8 cellular contexts compared by ENCODE assay signal in the genomic region with DNA sequence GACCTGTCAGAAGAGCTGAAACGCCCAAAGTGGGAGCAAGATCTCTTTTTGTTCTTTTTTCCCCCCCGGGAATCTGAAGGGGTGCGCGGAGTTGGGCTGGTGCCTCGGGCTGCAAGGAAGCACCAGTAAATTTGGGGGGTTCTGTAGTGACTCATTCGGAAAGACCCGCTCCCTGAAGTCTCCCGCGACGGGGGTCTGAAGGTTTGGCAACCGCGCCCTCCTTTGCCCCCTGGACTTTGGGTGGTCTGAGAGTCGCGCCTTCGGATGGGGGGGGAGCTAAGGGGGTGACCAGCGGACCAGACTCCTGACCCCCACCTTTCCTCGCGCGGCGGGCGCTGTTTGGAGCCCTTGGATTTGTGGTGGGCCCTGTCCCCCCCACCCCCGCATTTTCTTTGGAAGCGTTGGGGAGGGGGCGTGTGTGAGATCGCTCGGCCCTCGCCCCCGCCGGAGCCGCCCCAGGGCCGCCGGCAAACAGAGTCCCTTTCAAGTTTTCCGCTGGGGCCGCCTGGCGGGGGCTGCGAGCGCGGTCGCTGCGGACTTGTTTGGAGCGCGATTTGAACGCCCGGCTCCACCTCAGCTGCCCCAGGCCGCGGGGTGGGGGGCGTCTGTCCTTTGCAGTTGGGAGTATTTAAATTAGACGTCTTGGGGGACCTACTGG. TPM values are rescaled to one million over a fixed set of nuclear protein-coding genes. Genes with fewer than 3 reads are reported as not detected.
DNase-seq lines count a peak whose midpoint lies in the region; ATAC-seq and TF ChIP-seq lines count a peak whose summit lies in the region.

No MANE protein-coding gene starts in this region.

- TF ChIP-seq CTCF in GM12872 (IDR thresholded peaks at IDR 0.05; ENCODE audit: insufficient read depth, low read depth, low read length) (peak; percentile 48; the same call in 2 of the 3 replicates), Panc1 (IDR thresholded peaks at IDR 0.05) (no peak; the same call in 1 of the 2 replicates), vagina (IDR thresholded peaks at IDR 0.05) (no peak)

- H3K9me3 ChIP-seq in Panc1 (ENCODE audit: control insufficient read depth, insufficient read depth, low read depth, low read length) (no peaks in the 10 kb centered on the region), muscle layer of colon (ENCODE audit: low read length) (no peaks in the 10 kb centered on the region), vagina (no peaks in the 10 kb centered on the region)
- H3K9me3 ChIP-seq in effector memory CD4-positive, alpha-beta T cell (ENCODE audit: control insufficient read depth, low read length), result no peaks in the 10 kb centered on the region

- intact Hi-C loops in Panc1 (cut with micrococcal nuclease; ENCODE audit: unreplicated experiment), result loop anchor here (5.0 kb wide), 1 partner anchor 42 kb away; no protein-coding TSS in a partner anchor
- intact Hi-C loops in vagina (cut with DNase I), result loop anchor here (5.0 kb wide), 1 partner anchor 47 kb away; no protein-coding TSS in a partner anchor

- CTCF ChIA-PET in Panc1 (lab: Charles Lee), result interaction anchor here (0.5 kb wide), 1 partner anchor 39 kb away, joined by 4 read pairs; no protein-coding TSS in a partner anchor

- DNase-seq in Panc1 (ENCODE audit: low read depth, low spot score), result no peak
- no peak for DNase-seq in effector memory CD4-positive, alpha-beta T cell
- no peak for DNase-seq in vagina (ENCODE audit: extremely low spot score in 2 of 2)
- DNase-seq in T-helper 9 cell, result no peak
- no peak for DNase-seq in NCI-H1417 treated with DMSO at 0.1 percent for 48 hours (lab: John Stamatoyannopoulos, UW)

- peak overlapping the region; percentile 78 to 81 for H3K4me3 ChIP-seq in Panc1 (ENCODE audit: low read depth in 2 of 2, low read length in 2 of 2)
- H3K4me3 ChIP-seq in effector memory CD4-positive, alpha-beta T cell (ENCODE audit: insufficient read depth, low read depth, low read length, poor library complexity, severe bottlenecking), result peak overlapping the region; percentile 44
- peak overlapping the region; percentile 80 to 97 for H3K4me3 ChIP-seq in muscle layer of colon (ENCODE audit: low read depth in 1 of 2, low read length in 2 of 2)
- peak overlapping the region; percentile 65 to 67 for H3K4me3 ChIP-seq in vagina

- H3K27ac ChIP-seq in Panc1 (ENCODE audit: low read length) (peak overlapping the region; percentile 82), muscle layer of colon (ENCODE audit: low read depth, low read length) (peak overlapping the region; percentile 79), vagina (peak overlapping the region; percentile 95)
- H3K27ac ChIP-seq in effector memory CD4-positive, alpha-beta T cell (ENCODE audit: insufficient read depth, low read length, poor library complexity, severe bottlenecking), result no peak overlapping the region

- ATAC-seq in Panc1 (no peak), HG03457 (IDR thresholded peaks at IDR 0.05; ENCODE audit: unreplicated experiment) (no peak)

- no peaks in the 10 kb centered on the region; the same call in 1 of the 2 replicates for H3K36me3 ChIP-seq in Panc1 (ENCODE audit: control insufficient read depth, insufficient read depth, low read length)
- H3K36me3 ChIP-seq in effector memory CD4-positive, alpha-beta T cell (ENCODE audit: control insufficient read depth, insufficient read depth, low read length), result no peaks in the 10 kb centered on the region
- H3K36me3 ChIP-seq in muscle layer of colon (ENCODE audit: insufficient read depth, low read length), result no peaks in the 10 kb centered on the region
- H3K36me3 ChIP-seq in vagina, result no peaks in the 10 kb centered on the region

- BruUV-seq in Panc1 (replicated peaks; lab: Mats Ljungman, UMichigan), result no TSS peak

- POLR2A ChIA-PET in Panc1 (lab: Charles Lee), result interaction anchor here (1.9 kb wide), 1 partner anchor 10 kb away, joined by 6 read pairs; no protein-coding TSS in a partner anchor

- H3K9ac ChIP-seq in muscle layer of colon (ENCODE audit: low read length), result peak overlapping the region; percentile 53

- H3K27me3 ChIP-seq in Panc1 (ENCODE audit: control insufficient read depth, insufficient read depth, low read length) (no peaks in the 10 kb centered on the region), muscle layer of colon (ENCODE audit: control insufficient read depth in 1 of 2, insufficient read depth in 2 of 2, low read length in 2 of 2) (peaks cover 0 to 16% of the 10 kb centered on the region in 2 donors), vagina (no peaks in the 10 kb centered on the region)
- peaks cover 55% of the 10 kb centered on the region for H3K27me3 ChIP-seq in effector memory CD4-positive, alpha-beta T cell (replicated peaks; ENCODE audit: control insufficient read depth, insufficient read depth, low read length, poor library complexity, severe bottlenecking)

- in situ Hi-C loops in Panc1 (cut with HindIII; ENCODE audit: low pct_unique_long_range_greater_than_20kb, low sequenced_read_pairs), result no loop called here

- H3K4me1 ChIP-seq in Panc1 (ENCODE audit: control insufficient read depth, insufficient read depth, low read length) (peaks cover 43% of the 10 kb centered on the region), muscle layer of colon (ENCODE audit: insufficient read depth, low read length) (peaks cover 59% of the 10 kb centered on the region), vagina (peaks cover 78% of the 10 kb centered on the region)
- peaks cover 31% of the 10 kb centered on the region for H3K4me1 ChIP-seq in effector memory CD4-positive, alpha-beta T cell (ENCODE audit: control insufficient read depth, insufficient read depth, low read length, poor library complexity, severe bottlenecking)

- TF ChIP-seq POLR2A in vagina (IDR thresholded peaks at IDR 0.05), result no peak

RNA-seq across cellular contexts. Expression of a gene that starts 2.0 kb away (rescaled TPM):
- total RNA-seq in Panc1 (2021; ENCODE audit: unreplicated experiment), result 85.0 TPM
- 151 TPM for polyA plus RNA-seq in Panc1 (2012; ENCODE audit: insufficient read length)
- 51.8 TPM for total RNA-seq in vagina
